ENCODE assay signal across 8 cellular contexts in genomic region chrX:41180194-41180902, GRCh38.
DNase-seq lines count a peak whose midpoint lies in the region; ATAC-seq and TF ChIP-seq lines count a peak whose summit lies in the region.

No MANE protein-coding gene starts in this region.

- H3K27me3 Mint-ChIP-seq in memory B cell: no peaks in the 10 kb centered on the region
- H3K27me3 Mint-ChIP-seq in stimulated activated memory B cell treated with anti-CD40 and anti-IgM and Interleukin-4, amounts not matched to agents 10 μg/mL and 1 μg/mL and 100 μg/mL, for 72 hours: no peaks in the 10 kb centered on the region

- H3K9me3 ChIP-seq in colonic mucosa: no peaks in the 10 kb centered on the region

- no peaks in the 10 kb centered on the region for H3K27me3 ChIP-seq in colonic mucosa

- H3K4me1 ChIP-seq in colonic mucosa: no peaks in the 10 kb centered on the region

- H3K4me3 ChIP-seq in colonic mucosa: no peak overlapping the region

- H3K4me3 Mint-ChIP-seq in memory B cell: no peak overlapping the region
- peak overlapping the region; percentile 30 for H3K4me3 Mint-ChIP-seq in stimulated activated memory B cell treated with anti-CD40 and anti-IgM and Interleukin-4, amounts not matched to agents 10 μg/mL and 1 μg/mL and 100 μg/mL, for 72 hours

- peaks cover 11% of the 10 kb centered on the region for H3K36me3 Mint-ChIP-seq in memory B cell
- H3K36me3 Mint-ChIP-seq in stimulated activated memory B cell treated with anti-CD40 and anti-IgM and Interleukin-4, amounts not matched to agents 10 μg/mL and 1 μg/mL and 100 μg/mL, for 72 hours: peaks cover 28% of the 10 kb centered on the region

- no peak overlapping the region for H3K9ac ChIP-seq in colonic mucosa (ENCODE audit: low read depth in 2 of 2, low read length in 2 of 2)

- H3K27ac ChIP-seq in colonic mucosa: no peak overlapping the region

- no peaks in the 10 kb centered on the region for H3K9me3 Mint-ChIP-seq in memory B cell
- H3K9me3 Mint-ChIP-seq in stimulated activated memory B cell treated with anti-CD40 and anti-IgM and Interleukin-4, amounts not matched to agents 10 μg/mL and 1 μg/mL and 100 μg/mL, for 72 hours: no peaks in the 10 kb centered on the region

- DNase-seq in NK-92 treated with Interleukin-12 subunit alpha and Interleukin-12 subunit beta, amount 100 ng/mL, for 24 hours (lab: John Stamatoyannopoulos, UW): peak; percentile 0
- no peak for DNase-seq in NK-92 (lab: John Stamatoyannopoulos, UW; ENCODE audit: unreplicated experiment)
- peak; percentile 26 for DNase-seq in NCI-H2107 treated with DMSO at 0.1 percent for 48 hours (lab: John Stamatoyannopoulos, UW; ENCODE audit: unreplicated experiment)
- peak; percentile 17 for DNase-seq in activated CD4-positive, alpha-beta T cell treated with anti-CD3 and anti-CD28 coated beads for 1 hour
- DNase-seq in colonic mucosa: peak; percentile 49
- peak; percentile 29 to 32 for DNase-seq in memory B cell (ENCODE audit: low spot score in 2 of 2)

- intact Hi-C loops in colonic mucosa (cut with DNase I): no loop called here

- H3K4me1 Mint-ChIP-seq in memory B cell: peaks cover 20% of the 10 kb centered on the region
- peaks cover 47% of the 10 kb centered on the region for H3K4me1 Mint-ChIP-seq in stimulated activated memory B cell treated with anti-CD40 and anti-IgM and Interleukin-4, amounts not matched to agents 10 μg/mL and 1 μg/mL and 100 μg/mL, for 72 hours

- H3K27ac Mint-ChIP-seq in memory B cell: peak overlapping the region; percentile 60
- peak overlapping the region; percentile 44 for H3K27ac Mint-ChIP-seq in stimulated activated memory B cell treated with anti-CD40 and anti-IgM and Interleukin-4, amounts not matched to agents 10 μg/mL and 1 μg/mL and 100 μg/mL, for 72 hours

- TF ChIP-seq CTCF in colonic mucosa (IDR thresholded peaks at IDR 0.05): peak; percentile 75

- ATAC-seq in HG02610 (IDR thresholded peaks at IDR 0.05; ENCODE audit: unreplicated experiment) (peak; percentile 66), memory B cell (ENCODE audit: low read depth) (peak; percentile 65)
- peak; percentile 51 for ATAC-seq in stimulated activated memory B cell treated with anti-CD40 and anti-IgM and Interleukin-4, amounts not matched to agents 10 μg/mL and 1 μg/mL and 100 μg/mL, for 72 hours

- no peaks in the 10 kb centered on the region for H3K36me3 ChIP-seq in colonic mucosa
